Comparison of ENCODE assay signal across 10 cellular contexts in the genomic region with DNA sequence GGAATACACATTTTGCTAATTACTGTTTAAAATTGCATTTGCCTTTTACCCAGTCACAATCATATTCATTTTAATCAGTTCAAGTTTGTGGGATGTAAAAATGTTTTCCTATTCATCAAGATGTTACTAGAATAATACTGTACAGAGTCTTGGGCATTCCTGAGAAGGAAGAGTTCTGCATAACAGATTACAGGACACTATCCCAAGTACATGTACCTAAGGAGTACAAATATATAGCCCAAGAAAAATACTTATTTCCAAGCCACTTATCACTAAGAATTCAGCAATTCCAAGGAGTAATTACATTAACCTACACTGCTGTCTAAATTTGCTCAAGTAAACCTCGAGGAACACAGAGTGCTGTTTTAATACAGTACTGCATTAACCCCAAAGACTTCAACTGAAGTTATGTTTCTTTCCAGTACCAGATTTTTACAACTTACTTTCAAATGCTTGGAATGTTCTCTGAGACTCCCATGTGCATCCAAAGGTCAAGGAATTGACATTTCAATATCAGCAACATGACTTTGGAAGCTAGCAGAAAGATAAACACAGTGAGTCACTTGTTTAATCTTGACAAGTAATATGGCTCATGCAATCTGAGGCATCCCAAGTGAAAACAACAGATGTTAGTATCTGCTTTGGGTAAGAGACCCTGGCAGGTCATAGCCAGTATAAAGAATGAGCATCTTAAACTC.
A peak's percentile ranks its signal among the peaks of the same experiment; 100 is the strongest.
DNase-seq lines count a peak whose midpoint lies in the region; ATAC-seq, FAIRE-seq and TF ChIP-seq lines count a peak whose summit lies in the region.
"Had no signal": no experiment of that assay in that cellular context is flagged by ENCODE, and none has a peak within 500 bp of the region (broad histone marks: within the 10 kb centered on the region; RNA-seq: fewer than 3 reads in every experiment).

No MANE protein-coding gene starts in this region.

- 36 to 65% methylated on average over 1 of the region's 1 CpG for WGBS in body of pancreas, 2 donors

- peaks cover 24% of the 10 kb centered on the region for H3K4me1 ChIP-seq in Caco-2
- H3K4me1 ChIP-seq in body of pancreas = no peaks in the 10 kb centered on the region
- H3K4me1 ChIP-seq: pancreas had no signal

- H3K9me3 ChIP-seq in Caco-2 (no peaks in the 10 kb centered on the region), body of pancreas (no peaks in the 10 kb centered on the region)
- H3K9me3 ChIP-seq: pancreas had no signal

- no peak overlapping the region for H3K27ac ChIP-seq in body of pancreas
- H3K27ac ChIP-seq: pancreas had no signal

- H3K4me3 ChIP-seq in Caco-2 (ENCODE audit: low read depth, low read length) (no peak overlapping the region), body of pancreas (no peak overlapping the region)
- H3K4me3 ChIP-seq: pancreas had no signal

- no peaks in the 10 kb centered on the region for H3K36me3 ChIP-seq in Caco-2 (ENCODE audit: control insufficient read depth, insufficient read depth, low read length)
- H3K36me3 ChIP-seq in body of pancreas (replicated peaks in 1 of 2; ENCODE audit: insufficient read depth in 1 of 2, low read depth in 2 of 2) = no peaks in the 10 kb centered on the region
- H3K36me3 ChIP-seq: pancreas had no signal

- peaks cover 8% of the 10 kb centered on the region for H3K4me1 Mint-ChIP-seq in Caco-2 (ENCODE audit: low read depth, unreplicated experiment)

- BruUV-seq in Caco-2 (replicated peaks; lab: Mats Ljungman, UMichigan) = no TSS peak

- peak in 1 of 2 experiments; percentile 59 for DNase-seq in Caco-2
- DNase-seq in NCI-H460 (ENCODE audit: extremely low read depth, low read depth) = peak; percentile 91
- peak; percentile 66 for DNase-seq in myocyte (ENCODE audit: low read depth)
- no peak for DNase-seq in body of pancreas
- no peak for DNase-seq in NCI-H526 (lab: John Stamatoyannopoulos, UW)
- DNase-seq: NK-92 treated with Interleukin-12 subunit alpha and Interleukin-12 subunit beta, amount 100 ng/mL, for 24 hours; pancreas had no signal

- intact Hi-C loops in Caco-2 (cut with micrococcal nuclease; ENCODE audit: unreplicated experiment) (loop anchor here (1.0 kb wide), 1 partner anchor 54 kb away; no protein-coding TSS in a partner anchor), body of pancreas (cut with DNase I) (no loop called here)

- peak overlapping the region; percentile 50 for H3K27ac Mint-ChIP-seq in Caco-2 (ENCODE audit: unreplicated experiment)

- ATAC-seq in body of pancreas (no peak), GM18870 (IDR thresholded peaks at IDR 0.05; ENCODE audit: unreplicated experiment) (no peak), GM19455 (IDR thresholded peaks at IDR 0.05; ENCODE audit: unreplicated experiment) (no peak)
- ATAC-seq: pancreas had no signal

- POLR2A ChIA-PET in Caco-2 (lab: Charles Lee) = no interaction called here

- no peak for TF ChIP-seq POLR2A in body of pancreas (IDR thresholded peaks at IDR 0.05)

- H3K27me3 ChIP-seq in Caco-2 (replicated peaks; ENCODE audit: control insufficient read depth, insufficient read depth, low read length) = no peaks in the 10 kb centered on the region
- H3K27me3 ChIP-seq in body of pancreas = no peaks in the 10 kb centered on the region
- H3K27me3 ChIP-seq: pancreas had no signal

- no peaks in the 10 kb centered on the region for H3K9me3 Mint-ChIP-seq in Caco-2 (ENCODE audit: unreplicated experiment)

- FAIRE-seq in endometrium (lab: Jason Lieb, UNC) = peak; percentile 98
- FAIRE-seq: pancreas had no signal

- CTCF ChIA-PET in Caco-2 (lab: Charles Lee) = no interaction called here

- no peak for TF ChIP-seq CTCF in Caco-2 (IDR thresholded peaks at IDR 0.05; ENCODE audit: insufficient read depth in 1 of 2, low read depth in 1 of 2, low read length in 1 of 2, severe bottlenecking in 1 of 2, unreplicated experiment in 1 of 2)
- TF ChIP-seq CTCF in body of pancreas (IDR thresholded peaks at IDR 0.05) = no peak

- no peaks in the 10 kb centered on the region for H3K36me3 Mint-ChIP-seq in Caco-2 (ENCODE audit: insufficient read depth, unreplicated experiment)

- no peaks in the 10 kb centered on the region for H3K27me3 Mint-ChIP-seq in Caco-2 (ENCODE audit: insufficient read depth, unreplicated experiment)

- H3K4me3 Mint-ChIP-seq in Caco-2 (ENCODE audit: unreplicated experiment) = peak overlapping the region; percentile 24

Comparison
In these comparisons a context has a peak if more than half of its experiments do, and no peak if none do; other contexts are left out.
1. DNase-seq: peak in NCI-H460 (single experiment) and myocyte (single experiment); none in body of pancreas (0 of 4) and NCI-H526 (0 of 2).